ENCODE assay signal across 7 cellular contexts in the genomic region with DNA sequence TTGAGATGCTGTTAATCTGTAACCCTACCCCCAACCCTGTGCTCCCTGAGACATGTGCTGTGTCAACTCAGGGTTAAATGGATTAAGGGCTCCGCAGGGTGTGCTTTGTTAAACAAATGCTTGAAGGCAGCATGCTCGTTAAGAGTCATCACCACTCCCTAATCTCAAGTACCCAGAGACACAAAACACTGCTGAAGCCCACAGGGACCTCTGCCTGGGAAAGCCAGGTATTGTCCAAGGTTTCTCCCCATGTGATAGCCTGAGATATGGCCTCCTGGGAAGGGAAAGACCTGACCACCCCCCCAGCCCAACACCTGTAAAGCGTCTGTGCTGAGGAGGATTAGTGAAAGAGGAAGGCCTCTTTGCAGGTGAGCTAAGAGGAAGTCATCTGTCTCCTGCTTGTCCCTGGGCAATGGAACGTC.
DNase-seq lines count a peak whose midpoint lies in the region; FAIRE-seq and TF ChIP-seq lines count a peak whose summit lies in the region.
"Not testable (repeated sequence)": the region's sequence is repeated elsewhere in the genome, so short reads cannot be mapped to it uniquely, and the experiment has no call there.

No MANE protein-coding gene starts in this region.

- not testable (repeated sequence) for H4K91ac ChIP-seq in H1 (replicated peaks; ENCODE audit: insufficient read length, low read length)

- not testable (repeated sequence) for H2AFZ ChIP-seq in H1 (ENCODE audit: low read length)

- TF ChIP-seq POLR2A in H1 (IDR thresholded peaks at IDR 0.05; ENCODE audit: control extremely low read depth in 1 of 2, low read depth in 2 of 2, low read length in 2 of 2) = not testable (repeated sequence)

- not testable (repeated sequence) for TF ChIP-seq EP300 in H1 (IDR thresholded peaks at IDR 0.05; ENCODE audit: borderline replicate concordance in 1 of 2, low read depth in 2 of 2, low read length in 2 of 2)

- not testable (repeated sequence) for H3K79me1 ChIP-seq in H1 (ENCODE audit: low read depth, low read length)

- H3K4ac ChIP-seq in H1 (replicated peaks; ENCODE audit: insufficient read length, low read depth, low read length) = not testable (repeated sequence)

- H3K56ac ChIP-seq in H1 (replicated peaks; ENCODE audit: insufficient read length, low read depth, low read length) = not testable (repeated sequence)

- not testable (repeated sequence) for H2BK120ac ChIP-seq in H1 (replicated peaks; ENCODE audit: low read depth, low read length)

- not testable (repeated sequence) for H4K8ac ChIP-seq in H1 (ENCODE audit: extremely low read depth, insufficient read depth, low read length)

- H3K9ac ChIP-seq in H1 (replicated peaks in 1 of 4; ENCODE audit: extremely low read depth in 1 of 4, low read depth in 3 of 4, low read length in 3 of 4) = not testable (repeated sequence)

- not testable (repeated sequence) for H3K18ac ChIP-seq in H1 (ENCODE audit: extremely low read depth, low read length)

- not testable (repeated sequence) for FAIRE-seq in H1 (lab: Jason Lieb, UNC)

- H3K14ac ChIP-seq in H1 (ENCODE audit: insufficient read length) = not testable (repeated sequence)

- CTCF ChIA-PET in HEK293 (lab: Yijun Ruan, JAX) = not testable (repeated sequence)
- CTCF ChIA-PET in H1 (lab: Charles Lee; ENCODE audit: partially characterized antibody) = interaction anchor here (0.6 kb wide), 1 partner anchor 1005 kb away, joined by 3 read pairs; no protein-coding TSS in a partner anchor

- H3K79me2 ChIP-seq in H1 (ENCODE audit: control insufficient read depth in 1 of 2, insufficient read depth in 2 of 2, low read length in 2 of 2) = not testable (repeated sequence)

- H3K23ac ChIP-seq in H1 (ENCODE audit: insufficient read length) = not testable (repeated sequence)

- not testable (repeated sequence) for H3K36me3 ChIP-seq in HEK293 (ENCODE audit: control insufficient read depth in 2 of 2, insufficient read depth in 1 of 2, low read length in 2 of 2); H1 (ENCODE audit: control insufficient read depth in 2 of 4, insufficient read depth in 4 of 4, low read length in 3 of 4)

- POLR2A ChIA-PET in HEK293 (lab: Yijun Ruan, JAX); H1 (lab: Charles Lee; ENCODE audit: partially characterized antibody): not testable (repeated sequence)

- H2AK5ac ChIP-seq in H1 (ENCODE audit: low read depth, low read length) = 0 out of 2 replicates have a peak overlapping the region, but pooled peaks have one; percentile 39

- not testable (repeated sequence) for H3K9me3 ChIP-seq in HEK293 (ENCODE audit: control insufficient read depth, insufficient read depth, low read depth, low read length); H1 (ENCODE audit: insufficient read depth in 2 of 2, low read depth in 1 of 2, low read length in 1 of 2)

- not testable (repeated sequence) for H2BK5ac ChIP-seq in H1 (ENCODE audit: low read depth, low read length)

- H2BK12ac ChIP-seq in H1 (ENCODE audit: low read depth, low read length) = 0 out of 2 replicates have a peak overlapping the region, but pooled peaks have one; percentile 17

- DNase-seq in DMS153 (lab: John Stamatoyannopoulos, UW) (peak; percentile 70), NCI-H1436 (lab: John Stamatoyannopoulos, UW) (peak; percentile 15), NCI-H2171 treated with DMSO at 0.1 percent for 48 hours (lab: John Stamatoyannopoulos, UW) (peak; percentile 9), NCI-H748 treated with DMSO at 0.1 percent for 48 hours (lab: John Stamatoyannopoulos, UW) (peak; percentile 12), H1 (ENCODE audit: low read depth in 1 of 2, low spot score in 2 of 2) (peak; percentile 31 to 55), left kidney (ENCODE audit: low read depth, low spot score) (peak; percentile 37)

- TF ChIP-seq CTCF in HEK293 (tag by site-specific recombination; IDR thresholded peaks at IDR 0.05); H1 (IDR thresholded peaks at IDR 0.05; ENCODE audit: control extremely low read depth in 1 of 3, insufficient read depth in 1 of 3, low read depth in 1 of 3, low read length in 3 of 3): not testable (repeated sequence)

- WGBS in H1 (ENCODE audit: extremely low coverage in 1 of 2, insufficient coverage in 1 of 2, insufficient read length in 1 of 2, insufficient replicate concordance in 2 of 2, low coverage in 1 of 2, low lambda C conversion rate in 2 of 2, missing lambda C conversion rate in 1 of 2), 2 experiments = 10% methylated on average over 4 of the region's 4 CpGs; no CpG with 5 or more reads in 1 of the 2 experiments

- not testable (repeated sequence) for TF ChIP-seq RAD21 in H1 (IDR thresholded peaks at IDR 0.05 in 1 of 2, conservative IDR thresholded peaks at IDR 0.05 in 1 of 2; ENCODE audit: low read depth in 2 of 2, low read length in 2 of 2)

- not testable (repeated sequence) for H4K5ac ChIP-seq in H1 (ENCODE audit: insufficient read length, low read depth, low read length)

- not testable (repeated sequence) for H3K27ac ChIP-seq in HEK293 (ENCODE audit: extremely low read depth, low read depth, low read length); H1 (ENCODE audit: low read depth, low read length)

- H4K20me1 ChIP-seq in H1 (replicated peaks in 1 of 2; ENCODE audit: control insufficient read depth in 1 of 2, insufficient read depth in 2 of 2, low read length in 2 of 2) = not testable (repeated sequence)

- H2BK15ac ChIP-seq in H1 (ENCODE audit: low read length) = not testable (repeated sequence)

- not testable (repeated sequence) for H3K4me1 ChIP-seq in HEK293 (ENCODE audit: control insufficient read depth, insufficient read depth, low read length); H1 (replicated peaks in 1 of 4; ENCODE audit: control insufficient read depth in 3 of 4, insufficient read depth in 4 of 4, low read length in 3 of 4)

- not testable (repeated sequence) for H3K27me3 ChIP-seq in H1 (replicated peaks in 1 of 4; ENCODE audit: control insufficient read depth in 3 of 4, extremely low read depth in 1 of 4, insufficient read depth in 3 of 4, low read length in 3 of 4)

- H2BK20ac ChIP-seq in H1 (ENCODE audit: low read length) = not testable (repeated sequence)

- not testable (repeated sequence) for H3K4me3 ChIP-seq in HEK293 (ENCODE audit: low read depth, low read length); H1 (ENCODE audit: extremely low read depth in 1 of 4, insufficient read depth in 2 of 4, low read depth in 3 of 4, low read length in 4 of 4)

- peak overlapping the region; percentile 13 to 28; a peak in 1 of 4 replicates for H3K4me2 ChIP-seq in H1 (ENCODE audit: insufficient read depth in 1 of 2, low read depth in 2 of 2, low read length in 2 of 2)

- H3K23me2 ChIP-seq in H1 (ENCODE audit: low read depth, low read length) = not testable (repeated sequence)

TF ChIP-seq in HEK293, 187 proteins besides CTCF, POLR2A, EP300 and RAD21:
- TF ChIP-seq ZIC2 (tag by site-specific recombination; IDR thresholded peaks at IDR 0.05) (0 out of 2 replicates have a peak, but pooled peaks have one; percentile 18), KLF1 (tag by site-specific recombination; IDR thresholded peaks at IDR 0.05) (peak; percentile 74; the same call in 1 of the 2 replicates), WT1 (tag by site-specific recombination; IDR thresholded peaks at IDR 0.05) (peak; percentile 89)
- TF ChIP-seq, protein P1, sequence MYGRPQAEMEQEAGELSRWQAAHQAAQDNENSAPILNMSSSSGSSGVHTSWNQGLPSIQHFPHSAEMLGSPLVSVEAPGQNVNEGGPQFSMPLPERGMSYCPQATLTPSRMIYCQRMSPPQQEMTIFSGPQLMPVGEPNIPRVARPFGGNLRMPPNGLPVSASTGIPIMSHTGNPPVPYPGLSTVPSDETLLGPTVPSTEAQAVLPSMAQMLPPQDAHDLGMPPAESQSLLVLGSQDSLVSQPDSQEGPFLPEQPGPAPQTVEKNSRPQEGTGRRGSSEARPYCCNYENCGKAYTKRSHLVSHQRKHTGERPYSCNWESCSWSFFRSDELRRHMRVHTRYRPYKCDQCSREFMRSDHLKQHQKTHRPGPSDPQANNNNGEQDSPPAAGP (tag by site-specific recombination; IDR thresholded peaks at IDR 0.05) = peak; percentile 62; the same call in 1 of the 2 replicates

TF ChIP-seq in H1, 55 proteins besides CTCF, POLR2A, EP300 and RAD21:
- TF ChIP-seq SP1 (IDR thresholded peaks at IDR 0.05; ENCODE audit: low read depth, low read length) (0 out of 2 replicates have a peak, but pooled peaks have one; percentile 38), ASH2L (IDR thresholded peaks at IDR 0.05; ENCODE audit: low read length) (peak; percentile 23), NANOG (IDR thresholded peaks at IDR 0.05; ENCODE audit: insufficient read depth, low read depth, low read length, poor library complexity, severe bottlenecking) (peak; percentile 78)
- TF ChIP-seq, protein P2, sequence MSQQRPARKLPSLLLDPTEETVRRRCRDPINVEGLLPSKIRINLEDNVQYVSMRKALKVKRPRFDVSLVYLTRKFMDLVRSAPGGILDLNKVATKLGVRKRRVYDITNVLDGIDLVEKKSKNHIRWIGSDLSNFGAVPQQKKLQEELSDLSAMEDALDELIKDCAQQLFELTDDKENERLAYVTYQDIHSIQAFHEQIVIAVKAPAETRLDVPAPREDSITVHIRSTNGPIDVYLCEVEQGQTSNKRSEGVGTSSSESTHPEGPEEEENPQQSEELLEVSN (IDR thresholded peaks at IDR 0.05) = 0 out of 2 replicates have a peak, but pooled peaks have one; percentile 8
- TF ChIP-seq, protein P3, sequence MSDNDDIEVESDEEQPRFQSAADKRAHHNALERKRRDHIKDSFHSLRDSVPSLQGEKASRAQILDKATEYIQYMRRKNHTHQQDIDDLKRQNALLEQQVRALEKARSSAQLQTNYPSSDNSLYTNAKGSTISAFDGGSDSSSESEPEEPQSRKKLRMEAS (IDR thresholded peaks at IDR 0.05) = peak; percentile 18; the same call in 1 of the 2 replicates

Comparison
In these comparisons a context has a peak if more than half of its experiments do, and no peak if none do; other contexts are left out.
1. DNase-seq: peak in every context shown above with its lines; median percentile 70 in DMS153; 43 in H1; 37 in left kidney; 15 in NCI-H1436; 12 in NCI-H748 treated with DMSO at 0.1 percent for 48 hours; 9 in NCI-H2171 treated with DMSO at 0.1 percent for 48 hours.